19 cellular contexts compared by ENCODE assay signal in the genomic region with DNA sequence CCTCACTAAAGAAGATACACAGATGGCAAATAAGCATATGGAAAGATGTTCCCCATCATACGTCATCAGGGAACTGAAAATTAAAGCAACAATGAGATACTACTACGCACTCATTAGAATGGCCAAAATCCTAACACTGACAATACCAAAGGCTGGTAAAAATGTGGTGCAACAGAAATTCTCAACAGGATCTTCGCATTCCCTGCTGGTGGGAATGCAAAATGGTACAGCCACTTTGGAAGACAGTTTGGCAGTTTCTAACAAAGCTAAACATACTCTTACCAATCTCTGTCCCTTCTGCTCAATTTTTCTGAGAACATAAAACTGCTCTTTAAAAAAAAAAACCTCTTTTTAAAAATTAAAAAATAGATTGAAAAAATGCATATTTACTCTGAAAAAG.
DNase-seq lines count a peak whose midpoint lies in the region; ATAC-seq, FAIRE-seq and TF ChIP-seq lines count a peak whose summit lies in the region.
"Had no signal": no experiment of that assay in that cellular context is flagged by ENCODE, and none has a peak within 500 bp of the region (broad histone marks: within the 10 kb centered on the region; RNA-seq: fewer than 3 reads in every experiment).

No MANE protein-coding gene starts in this region.

- H3K56ac ChIP-seq in H9 (ENCODE audit: insufficient read length, low read depth, low read length): no peak overlapping the region
- H3K56ac ChIP-seq in mesendoderm (ENCODE audit: low read length): no peak overlapping the region

- H3K79me1 ChIP-seq in H9 (ENCODE audit: insufficient read depth, low read depth, low read length, poor library complexity, severe bottlenecking) (no peaks in the 10 kb centered on the region), mesendoderm (ENCODE audit: low read length) (no peaks in the 10 kb centered on the region)

- no CpG with 5 or more reads among the region's 3 CpGs for WGBS in H9 (ENCODE audit: extremely low coverage, insufficient read length, low lambda C conversion rate)
- no CpG with 5 or more reads among the region's 3 CpGs for WGBS in mesendoderm (ENCODE audit: extremely low coverage, insufficient coverage, low lambda C conversion rate)

- no peak overlapping the region for H3K4me3 Mint-ChIP-seq in H9
- H3K4me3 Mint-ChIP-seq: CD14-positive monocyte; CD8-positive, alpha-beta T cell had no signal

- H3T11ph ChIP-seq in H9 (ENCODE audit: low read length): no peak overlapping the region

- no peak overlapping the region for H2BK20ac ChIP-seq in H9 (ENCODE audit: low read depth, low read length, poor library complexity, severe bottlenecking)

- H3K4me3 ChIP-seq in bronchial epithelial cell (ENCODE audit: low read depth, low read length): no peak overlapping the region
- no peak overlapping the region for H3K4me3 ChIP-seq in mesendoderm (ENCODE audit: low read length)
- no peak overlapping the region for H3K4me3 ChIP-seq in coronary artery
- H3K4me3 ChIP-seq: A549, K562 had no signal

- ATAC-seq in HG03432 (IDR thresholded peaks at IDR 0.05; ENCODE audit: unreplicated experiment): no peak
- ATAC-seq: A549; CD8-positive, alpha-beta T cell; HCT116; K562 had no signal

- H4K8ac ChIP-seq in H9 (replicated peaks; ENCODE audit: insufficient read length, low read depth, low read length) (no peak overlapping the region), mesendoderm (ENCODE audit: low read depth, low read length) (no peak overlapping the region)

- H3K18ac ChIP-seq in H9 (ENCODE audit: insufficient read length, low read depth, low read length) (no peak overlapping the region), mesendoderm (ENCODE audit: low read length) (no peak overlapping the region)

- peaks cover 7 to 8% of the 10 kb centered on the region in 2 experiments; a peak in 3 of 5 replicates for H3K9me3 Mint-ChIP-seq in H9
- H3K9me3 Mint-ChIP-seq: CD8-positive, alpha-beta T cell had no signal

- H2BK5ac ChIP-seq in H9 (ENCODE audit: insufficient read length, low read length): no peak overlapping the region
- H2BK5ac ChIP-seq in mesendoderm (ENCODE audit: low read length): no peak overlapping the region

- H2AK5ac ChIP-seq in H9 (ENCODE audit: insufficient read length, low read length) (no peak overlapping the region), mesendoderm (ENCODE audit: low read length) (no peak overlapping the region)

- no peaks in the 10 kb centered on the region for H3K27me3 Mint-ChIP-seq in H9 (ENCODE audit: low read depth)

- H4K20me1 ChIP-seq in H9 (ENCODE audit: control insufficient read depth, insufficient read depth, insufficient read length): no peaks in the 10 kb centered on the region

- no peaks in the 10 kb centered on the region for H3K9me3 ChIP-seq in H9 (ENCODE audit: control insufficient read depth, low read depth, low read length)
- H3K9me3 ChIP-seq: A549 had no signal

- DNase-seq in H9 (no peak), bronchial epithelial cell (ENCODE audit: low read depth) (no peak), mesendoderm (peak; percentile 31), NCI-H446 treated with DMSO at 0.1 percent for 48 hours (lab: John Stamatoyannopoulos, UW) (no peak), NCI-H2227 treated with DMSO at 0.1 percent for 48 hours (lab: John Stamatoyannopoulos, UW) (no peak), coronary artery (ENCODE audit: low spot score) (no peak)
- DNase-seq: CD8-positive, alpha-beta T cell; COR-L47; DMS153; DMS79 treated with DMSO at 0.1 percent for 48 hours; EL had no signal

- H3K79me2 ChIP-seq in H9 (ENCODE audit: insufficient read depth, low read length): no peaks in the 10 kb centered on the region
- H3K79me2 ChIP-seq in mesendoderm (ENCODE audit: control insufficient read depth, insufficient read depth, low read length): no peaks in the 10 kb centered on the region

- no peak overlapping the region for H3K27ac ChIP-seq in H9 (ENCODE audit: insufficient read length, low read depth, low read length)
- H3K27ac ChIP-seq in mesendoderm (ENCODE audit: low read depth, low read length): no peak overlapping the region
- no peak overlapping the region for H3K27ac ChIP-seq in coronary artery
- H3K27ac ChIP-seq: A549 had no signal

- H2AFZ ChIP-seq in H9 (ENCODE audit: low read length): no peak overlapping the region

- H3K36me3 ChIP-seq in bronchial epithelial cell (ENCODE audit: control insufficient read depth, insufficient read depth, low read length) (no peaks in the 10 kb centered on the region), mesendoderm (ENCODE audit: control insufficient read depth, insufficient read depth, low read length) (no peaks in the 10 kb centered on the region)

- peaks cover 0 to 6% (median 0%) of the 10 kb centered on the region in 3 experiments; a peak in 1 of 7 replicates for H3K36me3 Mint-ChIP-seq in H9 (ENCODE audit: insufficient read depth in 1 of 3, low read depth in 3 of 3)
- H3K36me3 Mint-ChIP-seq: CD14-positive monocyte; CD8-positive, alpha-beta T cell had no signal

- H2BK15ac ChIP-seq in H9 (ENCODE audit: low read depth, low read length): no peak overlapping the region
- no peak overlapping the region for H2BK15ac ChIP-seq in mesendoderm (replicated peaks; ENCODE audit: low read depth)

- no peaks in the 10 kb centered on the region for H3K27me3 ChIP-seq in H9 (ENCODE audit: insufficient read depth, low read length)
- H3K27me3 ChIP-seq in bronchial epithelial cell (ENCODE audit: control insufficient read depth, insufficient read depth, low read length): no peaks in the 10 kb centered on the region
- no peaks in the 10 kb centered on the region for H3K27me3 ChIP-seq in mesendoderm (ENCODE audit: insufficient read depth, low read length, poor library complexity)

- no peak overlapping the region for H2BK12ac ChIP-seq in H9 (ENCODE audit: insufficient read length, low read depth, low read length)

- no peak overlapping the region for H3K9ac ChIP-seq in H9 (ENCODE audit: extremely low read depth, insufficient read length, low read length)
- no peak overlapping the region for H3K9ac ChIP-seq in mesendoderm (ENCODE audit: low read length)

- H4K5ac ChIP-seq in H9 (ENCODE audit: insufficient read length, low read depth, low read length) (no peak overlapping the region), mesendoderm (ENCODE audit: low read length) (no peak overlapping the region)

- H3K4ac ChIP-seq in H9 (ENCODE audit: low read depth, low read length): no peak overlapping the region
- no peak overlapping the region for H3K4ac ChIP-seq in mesendoderm (ENCODE audit: low read depth, low read length)

- H3K27ac Mint-ChIP-seq in H9: no peak overlapping the region
- H3K27ac Mint-ChIP-seq: CD14-positive monocyte; CD8-positive, alpha-beta T cell had no signal

- H3K4me1 ChIP-seq in H9 (ENCODE audit: insufficient read depth, low read length): no peaks in the 10 kb centered on the region
- H3K4me1 ChIP-seq in mesendoderm (ENCODE audit: control insufficient read depth, low read depth, low read length): no peaks in the 10 kb centered on the region
- H3K4me1 ChIP-seq: A549 had no signal

- peaks cover 2 to 3% of the 10 kb centered on the region in 2 experiments; a peak in 2 of 4 replicates for H3K4me1 Mint-ChIP-seq in H9
- H3K4me1 Mint-ChIP-seq: CD14-positive monocyte had no signal

- TF ChIP-seq CTCF in H9 (conservative IDR thresholded peaks at IDR 0.05) (peak; percentile 41; the same call in 2 of the 3 replicates), bronchial epithelial cell (IDR thresholded peaks at IDR 0.05; ENCODE audit: insufficient read depth, low read length, severe bottlenecking) (no peak), coronary artery (IDR thresholded peaks at IDR 0.05) (no peak)

- no peak overlapping the region for H4K91ac ChIP-seq in H9 (ENCODE audit: insufficient read length, low read depth, low read length)

- no peak overlapping the region for H2BK120ac ChIP-seq in H9 (ENCODE audit: low read depth, low read length, poor library complexity, severe bottlenecking)
- no peak overlapping the region for H2BK120ac ChIP-seq in mesendoderm (ENCODE audit: low read depth, low read length)

- no peak overlapping the region for H3K23ac ChIP-seq in H9 (ENCODE audit: insufficient read length, low read depth, low read length)
- H3K23ac ChIP-seq in mesendoderm (ENCODE audit: low read length): no peak overlapping the region

- H3K4me2 ChIP-seq in H9 (ENCODE audit: insufficient read depth, insufficient read length, low read length) (no peak overlapping the region), mesendoderm (ENCODE audit: low read length) (no peak overlapping the region)
- H3K4me2 ChIP-seq: A549 had no signal

- H3K23me2 ChIP-seq in H9 (ENCODE audit: insufficient read length, low read depth, low read length, poor library complexity, severe bottlenecking): no peaks in the 10 kb centered on the region

- FAIRE-seq in bronchial epithelial cell (lab: Jason Lieb, UNC): peak; percentile 50
- FAIRE-seq: A549, D721Med, G401.6, GM12891, K562 had no signal

- H3K14ac ChIP-seq in H9 (ENCODE audit: insufficient read depth, low read length): no peak overlapping the region
